20 cellular contexts compared by ENCODE assay signal in genomic region chr17:43039646-43040045, GRCh38. TPM values are rescaled to one million over a fixed set of nuclear protein-coding genes. Genes with fewer than 3 reads are reported as not detected.
DNase-seq lines count a peak whose midpoint lies in the region; ATAC-seq, FAIRE-seq and TF ChIP-seq lines count a peak whose summit lies in the region.
"Had no signal": no experiment of that assay in that cellular context is flagged by ENCODE, and none has a peak within 500 bp of the region (broad histone marks: within the 10 kb centered on the region; RNA-seq: fewer than 3 reads in every experiment).

No MANE protein-coding gene starts in this region.

- DNase-seq in right lobe of liver: no peak
- no peak for DNase-seq in HepG2 (ENCODE audit: low spot score)
- peak; percentile 65 for DNase-seq in mesenteric fat pad (ENCODE audit: low spot score)
- DNase-seq in progenitor cell of endocrine pancreas (ENCODE audit: low spot score, unreplicated experiment): no peak
- no peak for DNase-seq in left cardiac atrium
- no peak for DNase-seq in stomach
- no peak for DNase-seq in UCSD-AML1 (lab: John Stamatoyannopoulos, UW; ENCODE audit: unreplicated experiment)
- DNase-seq: 8988T; Calu3; CD8-positive, alpha-beta T cell; DMS79 treated with DMSO at 0.1 percent for 48 hours; GF-D8; HFFc6 had no signal

- H3K4me3 ChIP-seq in right lobe of liver (no peak overlapping the region), HepG2 (replicated peaks in 1 of 3; ENCODE audit: insufficient read depth in 1 of 3, low read depth in 2 of 3, low read length in 3 of 3) (no peak overlapping the region), stomach (no peak overlapping the region)
- H3K4me3 ChIP-seq: BLaER1 had no signal

- TF ChIP-seq RAD21 in HepG2 (CRISPR knock-in tag; IDR thresholded peaks at IDR 0.05): no peak

- intact Hi-C loops in right lobe of liver (cut with DNase I) (no loop called here), HepG2 (cut with micrococcal nuclease; ENCODE audit: unreplicated experiment) (no loop called here), left cardiac atrium (cut with DNase I) (no loop called here), stomach (cut with DNase I; ENCODE audit: low total_unique reads) (no loop called here)

- no peaks in the 10 kb centered on the region for H3K9me3 Mint-ChIP-seq in activated T-helper 17 cell treated with anti-CD3 and anti-CD28 coated beads, Interleukin-2, amount 50 U/mL, for 72 hours
- H3K9me3 Mint-ChIP-seq in progenitor cell of endocrine pancreas (ENCODE audit: low read depth): no peaks in the 10 kb centered on the region
- H3K9me3 Mint-ChIP-seq: CD14-positive monocyte; CD8-positive, alpha-beta T cell; HFFc6; IgD-negative memory B cell had no signal

- ATAC-seq in right lobe of liver (no peak), HepG2 (no peak), left cardiac atrium (no peak)
- no peak for ATAC-seq in activated T-helper 17 cell treated with anti-CD3 and anti-CD28 coated beads, Interleukin-2, amount 50 U/mL, for 72 hours (replicated peaks)
- ATAC-seq: CD8-positive, alpha-beta T cell; HCT116 had no signal

- H3K4me2 ChIP-seq in HepG2 (ENCODE audit: low read depth, low read length): no peak overlapping the region
- H3K4me2 ChIP-seq: BLaER1 had no signal

- CTCF ChIA-PET in HepG2 (lab: Yijun Ruan, JAX; ENCODE audit: low intra/inter-chr PET ratio, low total read pairs): no interaction called here

- H3K9me3 ChIP-seq in right lobe of liver (no peaks in the 10 kb centered on the region), HepG2 (ENCODE audit: low read length) (no peaks in the 10 kb centered on the region), stomach (no peaks in the 10 kb centered on the region)
- H3K9me3 ChIP-seq: BLaER1 had no signal

- H3K27me3 Mint-ChIP-seq in activated T-helper 17 cell treated with anti-CD3 and anti-CD28 coated beads, Interleukin-2, amount 50 U/mL, for 72 hours: no peaks in the 10 kb centered on the region
- H3K27me3 Mint-ChIP-seq in progenitor cell of endocrine pancreas: no peaks in the 10 kb centered on the region
- H3K27me3 Mint-ChIP-seq: IgD-negative memory B cell had no signal

- H3K27ac Mint-ChIP-seq in activated T-helper 17 cell treated with anti-CD3 and anti-CD28 coated beads, Interleukin-2, amount 50 U/mL, for 72 hours: peak overlapping the region; percentile 12
- peak overlapping the region; percentile 43 for H3K27ac Mint-ChIP-seq in progenitor cell of endocrine pancreas
- H3K27ac Mint-ChIP-seq: CD14-positive monocyte; CD8-positive, alpha-beta T cell; HFFc6; IgD-negative memory B cell had no signal

- FAIRE-seq in HepG2 (lab: Jason Lieb, UNC): no peak
- FAIRE-seq: H54 had no signal

- in situ Hi-C loops in HepG2 (cut with HindIII; ENCODE audit: extremely low pct_ligation_motif_present, low pct_unique_long_range_greater_than_20kb): no loop called here

- H3K4me1 Mint-ChIP-seq in activated T-helper 17 cell treated with anti-CD3 and anti-CD28 coated beads, Interleukin-2, amount 50 U/mL, for 72 hours: no peaks in the 10 kb centered on the region
- peaks cover 24% of the 10 kb centered on the region for H3K4me1 Mint-ChIP-seq in progenitor cell of endocrine pancreas (ENCODE audit: low read depth)
- H3K4me1 Mint-ChIP-seq: CD14-positive monocyte had no signal

- WGBS in right lobe of liver (ENCODE audit: insufficient coverage, low coverage, low lambda C conversion rate, missing lambda C conversion rate): 72% methylated on average over 2 of the region's 2 CpGs
- 92% methylated on average over 2 of the region's 2 CpGs for WGBS in HepG2 (ENCODE audit: low lambda C conversion rate)
- WGBS in stomach, 5 donors: 91 to 98% (median 96%) methylated on average over 2 of the region's 2 CpGs

- peak overlapping the region in 2 of 3 donors; percentile 29 to 64 for H3K27ac ChIP-seq in right lobe of liver
- H3K27ac ChIP-seq in HepG2 (ENCODE audit: extremely low read length, insufficient read depth, low read length): no peak overlapping the region
- H3K27ac ChIP-seq in stomach: no peak overlapping the region
- H3K27ac ChIP-seq: BLaER1, HL-60 had no signal

- H3K36me3 ChIP-seq in right lobe of liver (no peaks in the 10 kb centered on the region), HepG2 (replicated peaks in 1 of 2; ENCODE audit: control insufficient read depth in 1 of 2, insufficient read depth in 2 of 2, low read length in 2 of 2) (no peaks in the 10 kb centered on the region; a peak in 1 of 5 replicates), stomach (no peaks in the 10 kb centered on the region)

- TF ChIP-seq CTCF in right lobe of liver (IDR thresholded peaks at IDR 0.05) (no peak), HepG2 (CRISPR knock-in tag; IDR thresholded peaks at IDR 0.05) (no peak), progenitor cell of endocrine pancreas (IDR thresholded peaks at IDR 0.05; ENCODE audit: unreplicated experiment) (no peak), stomach (IDR thresholded peaks at IDR 0.05) (no peak)

- H3K36me3 Mint-ChIP-seq in activated T-helper 17 cell treated with anti-CD3 and anti-CD28 coated beads, Interleukin-2, amount 50 U/mL, for 72 hours (ENCODE audit: low read depth): no peaks in the 10 kb centered on the region
- H3K36me3 Mint-ChIP-seq in progenitor cell of endocrine pancreas (ENCODE audit: insufficient read depth): no peaks in the 10 kb centered on the region
- H3K36me3 Mint-ChIP-seq: CD8-positive, alpha-beta T cell had no signal

- H3K4me3 Mint-ChIP-seq in activated T-helper 17 cell treated with anti-CD3 and anti-CD28 coated beads, Interleukin-2, amount 50 U/mL, for 72 hours: no peak overlapping the region
- H3K4me3 Mint-ChIP-seq in progenitor cell of endocrine pancreas (ENCODE audit: low read depth): no peak overlapping the region
- H3K4me3 Mint-ChIP-seq: CD14-positive monocyte; CD8-positive, alpha-beta T cell; HFFc6; IgD-negative memory B cell had no signal

- no peak overlapping the region for H2AFZ ChIP-seq in HepG2 (ENCODE audit: low read length)

- no peak overlapping the region for H3K9ac ChIP-seq in HepG2 (ENCODE audit: insufficient read depth, low read depth, low read length)
- H3K9ac ChIP-seq: BLaER1 had no signal

- BruUV-seq in HepG2 (replicated peaks; lab: Mats Ljungman, UMichigan): no TSS peak

- POLR2A ChIA-PET in HepG2 (lab: Yijun Ruan, JAX): interaction anchor here (1.4 to 2.9 kb wide), 3 partner anchors 12 to 41 kb away, joined by 4 to 10 read pairs (median 9); partner anchors contain the start of gene RPL27

- TF ChIP-seq POLR2A in right lobe of liver (IDR thresholded peaks at IDR 0.05) (no peak), HepG2 (IDR thresholded peaks at IDR 0.05; ENCODE audit: insufficient read depth in 1 of 2, low read depth in 2 of 2, low read length in 2 of 2) (no peak), stomach (IDR thresholded peaks at IDR 0.05) (no peak)

- H3K27me3 ChIP-seq in right lobe of liver: no peaks in the 10 kb centered on the region
- no peaks in the 10 kb centered on the region for H3K27me3 ChIP-seq in HepG2 (ENCODE audit: control insufficient read depth in 1 of 2, insufficient read depth in 2 of 2, low read length in 2 of 2)
- no peaks in the 10 kb centered on the region for H3K27me3 ChIP-seq in stomach
- H3K27me3 ChIP-seq: BLaER1 had no signal

- H3K4me1 ChIP-seq in right lobe of liver (peaks cover 0 to 35% (median 8%) of the 10 kb centered on the region in 4 donors), HepG2 (ENCODE audit: insufficient read depth, low read length) (peaks cover 48% of the 10 kb centered on the region), stomach (no peaks in the 10 kb centered on the region)

- no peak for TF ChIP-seq EP300 in HepG2 (IDR thresholded peaks at IDR 0.05; ENCODE audit: low read depth in 2 of 2, low read length in 2 of 2)
- no peak for TF ChIP-seq EP300 in HepG2 (CRISPR knock-in tag; IDR thresholded peaks at IDR 0.05; ENCODE audit: borderline replicate concordance)
- no peak for TF ChIP-seq EP300 in stomach (IDR thresholded peaks at IDR 0.05)

- H4K20me1 ChIP-seq in HepG2 (ENCODE audit: insufficient read depth, low read length): no peaks in the 10 kb centered on the region
- H4K20me1 ChIP-seq: BLaER1 had no signal

- no peaks in the 10 kb centered on the region for H3K79me2 ChIP-seq in HepG2 (ENCODE audit: insufficient read depth, low read length)

RNA-seq across cellular contexts. Expression of gene RND2, which starts 14.6 kb away (rescaled TPM):
- total RNA-seq in right lobe of liver: 1 to 10 TPM in 2 of 6 experiments, under 1 TPM in 4; 0.09 to 3.3 (median 0.64) TPM
- 0.11 TPM in 2 replicates for total RNA-seq in HepG2 (2016; rRNA removed; fragmentation: Illumina TruSeq; extraction: Trizol)
- 0.09 and 0.20 TPM in 2 replicates for total RNA-seq in HepG2 (2016; cell fraction: cytosol; rRNA removed; fragmentation: Illumina TruSeq; extraction: Trizol; ENCODE audit: low read depth)
- 0.04 and 0.16 TPM in 2 replicates for total RNA-seq in HepG2 (2016; cell fraction: insoluble cytoplasmic fraction; rRNA removed; fragmentation: Illumina TruSeq; extraction: Trizol)
- 0.14 and 0.19 TPM in 2 replicates for total RNA-seq in HepG2 (2016; cell fraction: membrane; rRNA removed; fragmentation: Illumina TruSeq; extraction: Trizol)
- total RNA-seq in HepG2 (2016; cell fraction: nucleus; rRNA removed; fragmentation: Illumina TruSeq; extraction: Trizol): not detected in 2 replicates
- 0.04 and 0.05 TPM in 2 replicates for polyA plus RNA-seq in HepG2 (2011; rRNA removed)
- 0.01 and 0.06 TPM in 2 replicates for polyA plus RNA-seq in HepG2 (2011; cell fraction: cytosol; rRNA removed)
- polyA plus RNA-seq in HepG2 (2011; cell fraction: nucleus; rRNA removed): 0.05 and 0.11 TPM in 2 replicates
- polyA plus RNA-seq in HepG2 (2012): not detected in 2 replicates
- 0.20 and 0.24 TPM in 2 replicates for polyA plus RNA-seq in HepG2 (2016; cell fraction: cytosol; fragmentation: Illumina TruSeq; extraction: Trizol; ENCODE audit: low read depth)
- polyA plus RNA-seq in HepG2 (2016; cell fraction: insoluble cytoplasmic fraction; fragmentation: Illumina TruSeq; extraction: Trizol; ENCODE audit: low read depth): 0.10 and 0.17 TPM in 2 replicates
- polyA plus RNA-seq in HepG2 (2016; cell fraction: membrane; fragmentation: Illumina TruSeq; extraction: Trizol; ENCODE audit: low read depth): 0.16 and 0.21 TPM in 2 replicates
- 0.11 TPM in 2 replicates for polyA plus RNA-seq in HepG2 (2016; cell fraction: nucleus; fragmentation: Illumina TruSeq; extraction: Trizol; ENCODE audit: insufficient read depth, low read depth)
- polyA minus RNA-seq in HepG2 (2011; rRNA and poly(A)+ RNA removed; ENCODE audit: low replicate concordance): 0.04 and 0.05 TPM in 2 replicates
- polyA minus RNA-seq in HepG2 (2011; cell fraction: cytosol; rRNA and poly(A)+ RNA removed): not detected in 2 replicates
- polyA minus RNA-seq in HepG2 (2011; cell fraction: nucleus; rRNA and poly(A)+ RNA removed): not detected in 2 replicates
- not detected for total RNA-seq in activated T-helper 17 cell treated with anti-CD3 and anti-CD28 coated beads, Interleukin-2, amount 50 U/mL, for 72 hours
- total RNA-seq in mesenteric fat pad: 0.45 TPM
- total RNA-seq in progenitor cell of endocrine pancreas: 12.4 and 14.6 TPM in 2 replicates
- 1 to 10 TPM; 1.6 to 1.8 TPM for total RNA-seq in left cardiac atrium
- total RNA-seq in stomach: 1 to 10 TPM in 3 of 5 donors, under 1 TPM in 1, not detected in 1; 0.37 to 5.8 (median 2.1) TPM
- polyA plus RNA-seq in stomach: 1 to 10 TPM in 2 of 3 donors, under 1 TPM in 1; 0.50 to 1.2 (median 1.2) TPM
- polyA plus RNA-seq: CD14-positive monocyte had no signal

RNA-seq across cellular contexts. Expression of gene VAT1, which starts 17.5 kb away (rescaled TPM):
- total RNA-seq in right lobe of liver (10 to 100 TPM; 38.2 to 51.6 (median 43.3) TPM), HepG2 (2016; rRNA removed; fragmentation: Illumina TruSeq; extraction: Trizol) (143 TPM in 2 replicates), mesenteric fat pad (315 TPM), progenitor cell of endocrine pancreas (201 and 202 TPM in 2 replicates), left cardiac atrium (100 to 1,000 TPM; 115 to 118 TPM), stomach (10 to 100 TPM in 4 of 5 donors, 1 to 10 TPM in 1; 8.2 to 71.7 (median 55.8) TPM)
- 24.4 TPM in 2 replicates for total RNA-seq in HepG2 (2016; cell fraction: cytosol; rRNA removed; fragmentation: Illumina TruSeq; extraction: Trizol; ENCODE audit: low read depth)
- total RNA-seq in HepG2 (2016; cell fraction: insoluble cytoplasmic fraction; rRNA removed; fragmentation: Illumina TruSeq; extraction: Trizol): 138 and 149 TPM in 2 replicates
- total RNA-seq in HepG2 (2016; cell fraction: membrane; rRNA removed; fragmentation: Illumina TruSeq; extraction: Trizol): 70.2 and 74.6 TPM in 2 replicates
- total RNA-seq in HepG2 (2016; cell fraction: nucleus; rRNA removed; fragmentation: Illumina TruSeq; extraction: Trizol): 56.8 and 74.7 TPM in 2 replicates
- polyA plus RNA-seq in HepG2 (2011; rRNA removed) (197 and 205 TPM in 2 replicates), stomach (10 to 100 TPM; 26.5 to 73.6 (median 65.7) TPM)
- polyA plus RNA-seq in HepG2 (2011; cell fraction: cytosol; rRNA removed): 221 and 226 TPM in 2 replicates
- polyA plus RNA-seq in HepG2 (2011; cell fraction: nucleus; rRNA removed): 88.7 and 112 TPM in 2 replicates
- polyA plus RNA-seq in HepG2 (2012): 197 and 317 TPM in 2 replicates
- polyA plus RNA-seq in HepG2 (2016; cell fraction: cytosol; fragmentation: Illumina TruSeq; extraction: Trizol; ENCODE audit: low read depth): 29.4 and 32.0 TPM in 2 replicates
- 166 and 198 TPM in 2 replicates for polyA plus RNA-seq in HepG2 (2016; cell fraction: insoluble cytoplasmic fraction; fragmentation: Illumina TruSeq; extraction: Trizol; ENCODE audit: low read depth)
- 66.7 and 68.9 TPM in 2 replicates for polyA plus RNA-seq in HepG2 (2016; cell fraction: membrane; fragmentation: Illumina TruSeq; extraction: Trizol; ENCODE audit: low read depth)
- polyA plus RNA-seq in HepG2 (2016; cell fraction: nucleus; fragmentation: Illumina TruSeq; extraction: Trizol; ENCODE audit: insufficient read depth, low read depth): 103 and 122 TPM in 2 replicates
- 175 and 518 TPM in 2 replicates for polyA minus RNA-seq in HepG2 (2011; rRNA and poly(A)+ RNA removed; ENCODE audit: low replicate concordance)
- polyA minus RNA-seq in HepG2 (2011; cell fraction: cytosol; rRNA and poly(A)+ RNA removed): 239 and 287 TPM in 2 replicates
- 56.7 and 73.2 TPM in 2 replicates for polyA minus RNA-seq in HepG2 (2011; cell fraction: nucleus; rRNA and poly(A)+ RNA removed)
- total RNA-seq in activated T-helper 17 cell treated with anti-CD3 and anti-CD28 coated beads, Interleukin-2, amount 50 U/mL, for 72 hours: 10 to 100 TPM; 30.9 to 36.5 TPM

RNA-seq across cellular contexts. Expression of gene IFI35, which starts 33.1 kb away (rescaled TPM):
- total RNA-seq in right lobe of liver (10 to 100 TPM; 14.1 to 23.3 (median 18.1) TPM), HepG2 (2016; rRNA removed; fragmentation: Illumina TruSeq; extraction: Trizol) (38.1 and 40.2 TPM in 2 replicates), mesenteric fat pad (33.5 TPM), progenitor cell of endocrine pancreas (1.2 and 1.6 TPM in 2 replicates), left cardiac atrium (10 to 100 TPM; 19.4 to 23.7 TPM), stomach (100 to 1,000 TPM in 1 of 5 donors, 10 to 100 TPM in 2, 1 to 10 TPM in 2; 4.0 to 145 (median 19.5) TPM)
- total RNA-seq in HepG2 (2016; cell fraction: cytosol; rRNA removed; fragmentation: Illumina TruSeq; extraction: Trizol; ENCODE audit: low read depth): 15.0 and 17.1 TPM in 2 replicates
- 40.0 and 42.7 TPM in 2 replicates for total RNA-seq in HepG2 (2016; cell fraction: insoluble cytoplasmic fraction; rRNA removed; fragmentation: Illumina TruSeq; extraction: Trizol)
- 17.3 and 20.7 TPM in 2 replicates for total RNA-seq in HepG2 (2016; cell fraction: membrane; rRNA removed; fragmentation: Illumina TruSeq; extraction: Trizol)
- 20.1 and 24.5 TPM in 2 replicates for total RNA-seq in HepG2 (2016; cell fraction: nucleus; rRNA removed; fragmentation: Illumina TruSeq; extraction: Trizol)
- polyA plus RNA-seq in HepG2 (2011; rRNA removed) (28.9 and 33.5 TPM in 2 replicates), stomach (10 to 100 TPM; 37.6 to 53.0 (median 46.4) TPM)
- 41.0 and 41.7 TPM in 2 replicates for polyA plus RNA-seq in HepG2 (2011; cell fraction: cytosol; rRNA removed)
- 39.4 and 53.8 TPM in 2 replicates for polyA plus RNA-seq in HepG2 (2011; cell fraction: nucleus; rRNA removed)
- 15.3 and 21.4 TPM in 2 replicates for polyA plus RNA-seq in HepG2 (2012)
- polyA plus RNA-seq in HepG2 (2016; cell fraction: cytosol; fragmentation: Illumina TruSeq; extraction: Trizol; ENCODE audit: low read depth): 8.4 and 11.2 TPM in 2 replicates
- 41.9 and 42.2 TPM in 2 replicates for polyA plus RNA-seq in HepG2 (2016; cell fraction: insoluble cytoplasmic fraction; fragmentation: Illumina TruSeq; extraction: Trizol; ENCODE audit: low read depth)
- 15.1 and 18.7 TPM in 2 replicates for polyA plus RNA-seq in HepG2 (2016; cell fraction: membrane; fragmentation: Illumina TruSeq; extraction: Trizol; ENCODE audit: low read depth)
- polyA plus RNA-seq in HepG2 (2016; cell fraction: nucleus; fragmentation: Illumina TruSeq; extraction: Trizol; ENCODE audit: insufficient read depth, low read depth): 35.2 and 38.8 TPM in 2 replicates
- polyA minus RNA-seq in HepG2 (2011; rRNA and poly(A)+ RNA removed; ENCODE audit: low replicate concordance): 35.6 and 37.0 TPM in 2 replicates
- polyA minus RNA-seq in HepG2 (2011; cell fraction: cytosol; rRNA and poly(A)+ RNA removed): 6.3 and 8.2 TPM in 2 replicates
- 12.6 and 20.0 TPM in 2 replicates for polyA minus RNA-seq in HepG2 (2011; cell fraction: nucleus; rRNA and poly(A)+ RNA removed)
- 10 to 100 TPM; 38.4 to 45.4 TPM for total RNA-seq in activated T-helper 17 cell treated with anti-CD3 and anti-CD28 coated beads, Interleukin-2, amount 50 U/mL, for 72 hours

RNA-seq across cellular contexts. Expression of gene RPL27, which starts 41.4 kb away (rescaled TPM):
- 100 to 1,000 TPM; 229 to 528 (median 316) TPM for total RNA-seq in right lobe of liver
- total RNA-seq in HepG2 (2016; rRNA removed; fragmentation: Illumina TruSeq; extraction: Trizol): 1,585 and 1,854 TPM in 2 replicates
- total RNA-seq in HepG2 (2016; cell fraction: cytosol; rRNA removed; fragmentation: Illumina TruSeq; extraction: Trizol; ENCODE audit: low read depth): 2,474 and 2,700 TPM in 2 replicates
- total RNA-seq in HepG2 (2016; cell fraction: insoluble cytoplasmic fraction; rRNA removed; fragmentation: Illumina TruSeq; extraction: Trizol): 1,612 and 2,027 TPM in 2 replicates
- total RNA-seq in HepG2 (2016; cell fraction: membrane; rRNA removed; fragmentation: Illumina TruSeq; extraction: Trizol): 3,431 and 3,586 TPM in 2 replicates
- 594 and 641 TPM in 2 replicates for total RNA-seq in HepG2 (2016; cell fraction: nucleus; rRNA removed; fragmentation: Illumina TruSeq; extraction: Trizol)
- 5,537 and 5,840 TPM in 2 replicates for polyA plus RNA-seq in HepG2 (2011; rRNA removed)
- polyA plus RNA-seq in HepG2 (2011; cell fraction: cytosol; rRNA removed): 5,862 and 7,129 TPM in 2 replicates
- 1,636 and 1,825 TPM in 2 replicates for polyA plus RNA-seq in HepG2 (2011; cell fraction: nucleus; rRNA removed)
- 3,706 and 5,933 TPM in 2 replicates for polyA plus RNA-seq in HepG2 (2012)
- 4,996 and 5,283 TPM in 2 replicates for polyA plus RNA-seq in HepG2 (2016; cell fraction: cytosol; fragmentation: Illumina TruSeq; extraction: Trizol; ENCODE audit: low read depth)
- polyA plus RNA-seq in HepG2 (2016; cell fraction: insoluble cytoplasmic fraction; fragmentation: Illumina TruSeq; extraction: Trizol; ENCODE audit: low read depth): 3,163 and 3,539 TPM in 2 replicates
- polyA plus RNA-seq in HepG2 (2016; cell fraction: membrane; fragmentation: Illumina TruSeq; extraction: Trizol; ENCODE audit: low read depth): 5,583 and 6,010 TPM in 2 replicates
- polyA plus RNA-seq in HepG2 (2016; cell fraction: nucleus; fragmentation: Illumina TruSeq; extraction: Trizol; ENCODE audit: insufficient read depth, low read depth): 1,621 and 1,722 TPM in 2 replicates
- 2,855 and 3,130 TPM in 2 replicates for polyA minus RNA-seq in HepG2 (2011; rRNA and poly(A)+ RNA removed; ENCODE audit: low replicate concordance)
- polyA minus RNA-seq in HepG2 (2011; cell fraction: cytosol; rRNA and poly(A)+ RNA removed): 813 and 904 TPM in 2 replicates
- 526 and 829 TPM in 2 replicates for polyA minus RNA-seq in HepG2 (2011; cell fraction: nucleus; rRNA and poly(A)+ RNA removed)
- total RNA-seq in activated T-helper 17 cell treated with anti-CD3 and anti-CD28 coated beads, Interleukin-2, amount 50 U/mL, for 72 hours: 1,000 to 10,000 TPM; 1,154 to 1,186 TPM
- 838 TPM for total RNA-seq in mesenteric fat pad
- 862 and 881 TPM in 2 replicates for total RNA-seq in progenitor cell of endocrine pancreas
- 100 to 1,000 TPM; 722 to 820 TPM for total RNA-seq in left cardiac atrium
- 1,000 to 10,000 TPM in 3 of 5 donors, 100 to 1,000 TPM in 2; 251 to 1,639 (median 1,099) TPM for total RNA-seq in stomach
- 1,000 to 10,000 TPM; 2,693 to 4,199 (median 4,058) TPM for polyA plus RNA-seq in stomach

RNA-seq across cellular contexts. Expression of gene RUNDC1, which starts 59.3 kb away (rescaled TPM):
- total RNA-seq in right lobe of liver: 1 to 10 TPM; 3.6 to 5.1 (median 4.6) TPM
- total RNA-seq in HepG2 (2016; rRNA removed; fragmentation: Illumina TruSeq; extraction: Trizol): 9.4 and 10.3 TPM in 2 replicates
- 0.91 and 1.2 TPM in 2 replicates for total RNA-seq in HepG2 (2016; cell fraction: cytosol; rRNA removed; fragmentation: Illumina TruSeq; extraction: Trizol; ENCODE audit: low read depth)
- 8.5 and 10.4 TPM in 2 replicates for total RNA-seq in HepG2 (2016; cell fraction: insoluble cytoplasmic fraction; rRNA removed; fragmentation: Illumina TruSeq; extraction: Trizol)
- 4.6 and 5.0 TPM in 2 replicates for total RNA-seq in HepG2 (2016; cell fraction: membrane; rRNA removed; fragmentation: Illumina TruSeq; extraction: Trizol)
- total RNA-seq in HepG2 (2016; cell fraction: nucleus; rRNA removed; fragmentation: Illumina TruSeq; extraction: Trizol): 8.3 and 10.3 TPM in 2 replicates
- 11.4 and 14.0 TPM in 2 replicates for polyA plus RNA-seq in HepG2 (2011; rRNA removed)
- 5.1 and 5.2 TPM in 2 replicates for polyA plus RNA-seq in HepG2 (2011; cell fraction: cytosol; rRNA removed)
- 16.7 and 21.1 TPM in 2 replicates for polyA plus RNA-seq in HepG2 (2011; cell fraction: nucleus; rRNA removed)
- polyA plus RNA-seq in HepG2 (2012): 6.6 and 10.4 TPM in 2 replicates
- 0.78 and 0.85 TPM in 2 replicates for polyA plus RNA-seq in HepG2 (2016; cell fraction: cytosol; fragmentation: Illumina TruSeq; extraction: Trizol; ENCODE audit: low read depth)
- 7.7 and 8.6 TPM in 2 replicates for polyA plus RNA-seq in HepG2 (2016; cell fraction: insoluble cytoplasmic fraction; fragmentation: Illumina TruSeq; extraction: Trizol; ENCODE audit: low read depth)
- polyA plus RNA-seq in HepG2 (2016; cell fraction: membrane; fragmentation: Illumina TruSeq; extraction: Trizol; ENCODE audit: low read depth): 2.0 and 2.1 TPM in 2 replicates
- polyA plus RNA-seq in HepG2 (2016; cell fraction: nucleus; fragmentation: Illumina TruSeq; extraction: Trizol; ENCODE audit: insufficient read depth, low read depth): 11.4 and 11.5 TPM in 2 replicates
- 23.4 and 27.0 TPM in 2 replicates for polyA minus RNA-seq in HepG2 (2011; rRNA and poly(A)+ RNA removed; ENCODE audit: low replicate concordance)
- 5.7 and 6.1 TPM in 2 replicates for polyA minus RNA-seq in HepG2 (2011; cell fraction: cytosol; rRNA and poly(A)+ RNA removed)
- 17.3 and 20.8 TPM in 2 replicates for polyA minus RNA-seq in HepG2 (2011; cell fraction: nucleus; rRNA and poly(A)+ RNA removed)
- 10 to 100 TPM; 15.7 to 21.9 TPM for total RNA-seq in activated T-helper 17 cell treated with anti-CD3 and anti-CD28 coated beads, Interleukin-2, amount 50 U/mL, for 72 hours
- total RNA-seq in mesenteric fat pad: 10.6 TPM
- 21.0 and 22.6 TPM in 2 replicates for total RNA-seq in progenitor cell of endocrine pancreas
- total RNA-seq in left cardiac atrium: 10 to 100 TPM in 1 of 2 donors, 1 to 10 TPM in 1; 9.3 to 14.5 TPM
- 10 to 100 TPM; 12.9 to 51.6 (median 15.2) TPM for total RNA-seq in stomach
- 1 to 10 TPM; 5.8 to 7.1 (median 6.6) TPM for polyA plus RNA-seq in stomach

Comparison
In these comparisons a context has a peak if more than half of its experiments do, and no peak if none do; other contexts are left out.
1. H3K27ac ChIP-seq: peak in right lobe of liver (2 of 3); none in HepG2 (single experiment) and stomach (0 of 5).